Comparison of ENCODE assay signal across 7 cellular contexts in genomic region chr12:96908170-96908675, GRCh38. TPM values are rescaled to one million over a fixed set of nuclear protein-coding genes. Genes with fewer than 3 reads are reported as not detected.
A peak's percentile ranks its signal among the peaks of the same experiment; 100 is the strongest.
DNase-seq lines count a peak whose midpoint lies in the region; ATAC-seq, FAIRE-seq and TF ChIP-seq lines count a peak whose summit lies in the region.

No MANE protein-coding gene starts in this region.

- peak; percentile 56 for DNase-seq in activated naive CD4-positive, alpha-beta T cell treated with anti-CD3 and anti-CD28 coated beads for 36 hours
- DNase-seq in kidney (no peak), NCI-H774 (lab: John Stamatoyannopoulos, UW) (no peak), HTR-8/SVneo (ENCODE audit: insufficient read length, low spot score) (no peak)
- peak; percentile 12 for DNase-seq in stimulated activated naive CD8-positive, alpha-beta T cell treated with anti-CD3 and anti-CD28 coated beads, Interleukin-15, Interleukin-2, amounts not matched to agents 100 U/mL and 50 U/mL, for 24 hours

- no peaks in the 10 kb centered on the region for H3K27me3 Mint-ChIP-seq in activated naive CD4-positive, alpha-beta T cell treated with anti-CD3 and anti-CD28 coated beads for 36 hours (ENCODE audit: low read depth)

- intact Hi-C loops in activated naive CD4-positive, alpha-beta T cell treated with anti-CD3 and anti-CD28 coated beads for 36 hours (cut with micrococcal nuclease), result loop anchor here (5.0 to 10.0 kb wide), 3 partner anchors 483 to 1594 kb away; partner anchors contain the start of genes AMDHD1 and CCDC38
- intact Hi-C loops in kidney (cut with DNase I), result no loop called here

- H3K27ac ChIP-seq in kidney (ENCODE audit: low read depth in 2 of 2, low read length in 2 of 2), result no peak overlapping the region

- H3K9ac ChIP-seq in kidney (ENCODE audit: low read length in 2 of 2), result peak overlapping the region; percentile 67 to 93

- no peak for TF ChIP-seq CTCF in kidney (IDR thresholded peaks at IDR 0.05; ENCODE audit: borderline replicate concordance, extremely low read depth, insufficient read depth)

- CTCF ChIA-PET in activated naive CD4-positive, alpha-beta T cell treated with anti-CD3 and anti-CD28 coated beads for 36 hours (lab: Charles Lee), result interaction anchor here (1.0 kb wide), 1 partner anchor 11 kb away, joined by 5 read pairs; no protein-coding TSS in a partner anchor

- peak overlapping the region; percentile 97 for H3K4me3 Mint-ChIP-seq in activated naive CD4-positive, alpha-beta T cell treated with anti-CD3 and anti-CD28 coated beads for 36 hours

- peak overlapping the region; percentile 95 for H3K27ac Mint-ChIP-seq in activated naive CD4-positive, alpha-beta T cell treated with anti-CD3 and anti-CD28 coated beads for 36 hours

- peaks cover 8 to 16% of the 10 kb centered on the region in 2 donors for H3K4me1 ChIP-seq in kidney (ENCODE audit: control insufficient read depth in 1 of 2, insufficient read depth in 1 of 2, low read depth in 1 of 2, low read length in 2 of 2)

- H3K9me3 ChIP-seq in kidney (ENCODE audit: control insufficient read depth in 1 of 2, low read length in 2 of 2), result no peaks in the 10 kb centered on the region

- H3K36me3 Mint-ChIP-seq in activated naive CD4-positive, alpha-beta T cell treated with anti-CD3 and anti-CD28 coated beads for 36 hours (ENCODE audit: low read depth), result peaks cover 31% of the 10 kb centered on the region

- no peaks in the 10 kb centered on the region for H3K36me3 ChIP-seq in kidney (ENCODE audit: control insufficient read depth in 1 of 2, insufficient read depth in 2 of 2, low read length in 2 of 2)

- FAIRE-seq in kidney (lab: Jason Lieb, UNC) (no peak), HTR-8/SVneo (lab: Jason Lieb, UNC) (no peak)

- peak overlapping the region; percentile 100 for H3K4me3 ChIP-seq in kidney (ENCODE audit: low read length in 2 of 2)

- H3K9me3 Mint-ChIP-seq in activated naive CD4-positive, alpha-beta T cell treated with anti-CD3 and anti-CD28 coated beads for 36 hours, result no peaks in the 10 kb centered on the region

- ATAC-seq in GM18909 (IDR thresholded peaks at IDR 0.05; ENCODE audit: poor library complexity, unreplicated experiment), result peak; percentile 26
- peak; percentile 27 for ATAC-seq in HG03460 (IDR thresholded peaks at IDR 0.05; ENCODE audit: unreplicated experiment)
- ATAC-seq in stimulated activated naive CD8-positive, alpha-beta T cell treated with anti-CD3 and anti-CD28 coated beads, Interleukin-15, Interleukin-2, amounts not matched to agents 100 U/mL and 50 U/mL, for 24 hours, result peak; percentile 37

- peaks cover 45% of the 10 kb centered on the region for H3K4me1 Mint-ChIP-seq in activated naive CD4-positive, alpha-beta T cell treated with anti-CD3 and anti-CD28 coated beads for 36 hours (ENCODE audit: low read depth)

RNA-seq across cellular contexts. Expression of gene NEDD1, which starts 1.2 kb away (rescaled TPM):
- total RNA-seq in activated naive CD4-positive, alpha-beta T cell treated with anti-CD3 and anti-CD28 coated beads for 36 hours, result 10 to 100 TPM; 61.8 to 63.8 TPM
- total RNA-seq in kidney, result 14.3 TPM
- 4.2 TPM for polyA plus RNA-seq in kidney (ENCODE audit: insufficient read depth, low read depth, low replicate concordance)

Comparison
In these comparisons a context has a peak if more than half of its experiments do, and no peak if none do; other contexts are left out.
1. DNase-seq: peak in activated naive CD4-positive, alpha-beta T cell treated with anti-CD3 and anti-CD28 coated beads for 36 hours (single experiment) and stimulated activated naive CD8-positive, alpha-beta T cell treated with anti-CD3 and anti-CD28 coated beads, Interleukin-15, Interleukin-2, amounts not matched to agents 100 U/mL and 50 U/mL, for 24 hours (single experiment); none in kidney (single experiment), NCI-H774 (single experiment) and HTR-8/SVneo (single experiment).
2. Peak in every context shown above with its lines, with median percentiles within 50 percentile points of each other: ATAC-seq.